18 cellular contexts compared by ENCODE assay signal in genomic region chr12:32997471-32997870, GRCh38.
DNase-seq lines count a peak whose midpoint lies in the region; ATAC-seq and FAIRE-seq lines count a peak whose summit lies in the region.
"Had no signal": no experiment of that assay in that cellular context is flagged by ENCODE, and none has a peak within 500 bp of the region (broad histone marks: within the 10 kb centered on the region; RNA-seq: fewer than 3 reads in every experiment).

No MANE protein-coding gene starts in this region.

- FAIRE-seq in frontal cortex (lab: Jason Lieb, UNC): no peak

- no peak for ATAC-seq in GM18498 (IDR thresholded peaks at IDR 0.05; ENCODE audit: unreplicated experiment)
- ATAC-seq: activated CD8-positive, alpha-beta T cell treated with anti-CD3 and anti-CD28 coated beads, Interleukin-2, amount 10 ng/mL, durations not matched to agents 7 days and 5 days; effector memory CD8-positive, alpha-beta T cell had no signal

- peak; percentile 69 for DNase-seq in DMS153 treated with DMSO at 0.1 percent for 48 hours (lab: John Stamatoyannopoulos, UW; ENCODE audit: unreplicated experiment)
- DNase-seq in NCI-H1105 treated with DMSO at 0.1 percent for 48 hours (lab: John Stamatoyannopoulos, UW): peak; percentile 97
- DNase-seq in NCI-H748 treated with DMSO at 0.1 percent for 48 hours (lab: John Stamatoyannopoulos, UW): peak; percentile 100
- peak; percentile 22 for DNase-seq in left kidney (ENCODE audit: low read depth, low spot score)
- DNase-seq in SK-N-DZ (ENCODE audit: low spot score): no peak
- DNase-seq in frontal cortex (ENCODE audit: low spot score in 2 of 2): no peak
- no peak for DNase-seq in iPS-NIHi7 (ENCODE audit: extremely low spot score)
- DNase-seq: activated B cell treated with CpG ODN at 0.5 μM for 24 hours; activated CD8-positive, alpha-beta T cell treated with anti-CD3 and anti-CD28 coated beads, Interleukin-2, amount 10 ng/mL, durations not matched to agents 7 days and 5 days; activated naive CD4-positive, alpha-beta T cell; colonic mucosa; DMS 273 treated with DMSO at 0.1 percent for 48 hours; effector memory CD8-positive, alpha-beta T cell; NCI-H146; NCI-H526; stimulated activated CD4-positive, alpha-beta T cell treated with anti-CD3 and anti-CD28 coated beads, Interleukin-4, amount 100 ng/mL, for 1 hour; stimulated activated naive CD4-positive, alpha-beta T cell had no signal

Comparison
In these comparisons a context has a peak if more than half of its experiments do, and no peak if none do; other contexts are left out.
1. DNase-seq: peak in DMS153 treated with DMSO at 0.1 percent for 48 hours (single experiment), NCI-H1105 treated with DMSO at 0.1 percent for 48 hours (single experiment), NCI-H748 treated with DMSO at 0.1 percent for 48 hours (single experiment) and left kidney (single experiment); none in SK-N-DZ (single experiment), frontal cortex (0 of 2) and iPS-NIHi7 (single experiment).